In the genomic region with DNA sequence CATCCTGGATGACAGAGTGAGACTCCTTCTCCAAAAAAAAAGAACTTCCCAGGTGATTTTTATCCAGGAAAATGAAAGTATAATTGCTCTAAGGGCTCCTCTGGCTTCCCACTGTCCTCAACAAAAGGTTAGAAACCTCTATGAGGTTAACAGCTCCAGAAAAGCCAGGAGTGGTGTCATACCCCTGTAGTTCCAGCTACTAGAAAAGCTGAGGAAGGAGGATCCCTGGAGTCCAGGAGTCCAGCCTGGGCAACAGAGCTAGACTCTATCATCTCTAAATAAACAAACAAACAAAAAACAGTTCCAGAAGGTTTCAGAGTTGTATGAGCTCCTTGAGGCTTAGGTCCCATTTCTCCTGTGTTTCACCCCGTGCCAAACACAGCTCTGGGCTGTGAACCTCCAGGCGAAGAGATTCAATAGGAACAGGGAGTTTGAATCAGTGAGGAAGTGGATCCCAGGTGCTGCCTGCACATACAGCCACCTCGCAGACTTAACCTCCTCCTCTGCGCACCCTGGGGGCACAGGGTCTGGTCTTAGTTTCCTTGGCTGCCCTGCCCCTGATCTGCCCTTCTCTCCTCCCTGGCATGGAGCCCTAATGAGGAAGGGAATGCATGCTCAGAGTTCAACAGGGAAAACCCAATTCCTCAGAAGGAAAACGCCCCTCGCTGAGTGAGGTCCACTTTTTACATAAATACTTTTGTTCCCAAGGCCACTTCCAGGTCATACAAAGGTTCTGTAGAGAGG, we compare ENCODE assay signal across 16 cellular contexts. TPM values are rescaled to one million over a fixed set of nuclear protein-coding genes. Genes with fewer than 3 reads are reported as not detected.
A peak's percentile ranks its signal among the peaks of the same experiment; 100 is the strongest.
DNase-seq lines count a peak whose midpoint lies in the region; ATAC-seq, FAIRE-seq and TF ChIP-seq lines count a peak whose summit lies in the region.
"Had no signal": no experiment of that assay in that cellular context is flagged by ENCODE, and none has a peak within 500 bp of the region (broad histone marks: within the 10 kb centered on the region; RNA-seq: fewer than 3 reads in every experiment).

No MANE protein-coding gene starts in this region.

- dilution Hi-C loops in IMR-90 (cut with HindIII; ENCODE audit: low sequenced_read_pairs, unreplicated experiment): no loop called here

- FAIRE-seq in astrocyte (lab: Jason Lieb, UNC) (no peak), HepG2 (lab: Jason Lieb, UNC) (peak; percentile 81)
- FAIRE-seq: GM12891 had no signal

- H2AFZ ChIP-seq in IMR-90 (replicated peaks; ENCODE audit: low read length, poor library complexity) (peak overlapping the region; percentile 73), astrocyte (ENCODE audit: low read depth, low read length) (no peak overlapping the region), HepG2 (ENCODE audit: low read length) (no peak overlapping the region)

- H2AK9ac ChIP-seq in IMR-90 (replicated peaks; ENCODE audit: low read depth, low read length, poor library complexity): peak overlapping the region; percentile 57

- TF ChIP-seq EP300 in HepG2 (IDR thresholded peaks at IDR 0.05; ENCODE audit: low read depth in 2 of 2, low read length in 2 of 2) (no peak), HepG2 (CRISPR knock-in tag; IDR thresholded peaks at IDR 0.05; ENCODE audit: borderline replicate concordance) (no peak)

- TF ChIP-seq POLR2A in IMR-90 (IDR thresholded peaks at IDR 0.05; ENCODE audit: low read depth, low read length): no peak
- TF ChIP-seq POLR2A in HepG2 (IDR thresholded peaks at IDR 0.05; ENCODE audit: insufficient read depth in 1 of 2, low read depth in 2 of 2, low read length in 2 of 2): no peak

- peak overlapping the region; percentile 45; the same call in 1 of the 2 replicates for H2AK5ac ChIP-seq in IMR-90 (ENCODE audit: low read depth, low read length)

- in situ Hi-C loops in IMR-90 (cut with MboI; ENCODE audit: low sequenced_read_pairs): no loop called here
- in situ Hi-C loops in HepG2 (cut with HindIII; ENCODE audit: extremely low pct_ligation_motif_present, low pct_unique_long_range_greater_than_20kb): no loop called here

- no peak overlapping the region for H3K56ac ChIP-seq in IMR-90 (ENCODE audit: extremely low read depth, insufficient read depth, low read length)

- H4K20me1 ChIP-seq in IMR-90 (ENCODE audit: insufficient read depth, low read length): no peaks in the 10 kb centered on the region
- no peaks in the 10 kb centered on the region for H4K20me1 ChIP-seq in astrocyte (ENCODE audit: insufficient read depth, low read length)
- H4K20me1 ChIP-seq in HepG2 (ENCODE audit: insufficient read depth, low read length): no peaks in the 10 kb centered on the region

- TF ChIP-seq RAD21 in IMR-90 (IDR thresholded peaks at IDR 0.05; ENCODE audit: low read length): no peak
- no peak for TF ChIP-seq RAD21 in HepG2 (CRISPR knock-in tag; IDR thresholded peaks at IDR 0.05)

- intact Hi-C loops in IMR-90 (cut with micrococcal nuclease): no loop called here
- intact Hi-C loops in HepG2 (cut with micrococcal nuclease; ENCODE audit: unreplicated experiment): loop anchor here (5.0 kb wide), 1 partner anchor 64 kb away; no protein-coding TSS in a partner anchor

- H4K5ac ChIP-seq in IMR-90 (ENCODE audit: low read depth, low read length): peak overlapping the region; percentile 20; the same call in 1 of the 2 replicates

- H3K4me2 ChIP-seq in IMR-90 (ENCODE audit: low read depth, low read length): peak overlapping the region; percentile 3; the same call in 1 of the 2 replicates
- H3K4me2 ChIP-seq in astrocyte (ENCODE audit: low read length): peak overlapping the region; percentile 43
- H3K4me2 ChIP-seq in HepG2 (ENCODE audit: low read depth, low read length): peak overlapping the region; percentile 58

- peak overlapping the region in 1 of 2 experiments; percentile 58; a peak in 1 of 4 replicates for H4K8ac ChIP-seq in IMR-90 (ENCODE audit: low read depth in 2 of 2, low read length in 2 of 2)

- no CpG with 5 or more reads among the region's 6 CpGs for WGBS in IMR-90 (ENCODE audit: extremely low coverage in 2 of 2, insufficient read length in 1 of 2), 2 experiments
- 58% methylated on average over 6 of the region's 6 CpGs for WGBS in HepG2 (ENCODE audit: low lambda C conversion rate)

- peak overlapping the region; percentile 60 for H3K4ac ChIP-seq in IMR-90 (ENCODE audit: low read depth, low read length)

- H3K27me3 Mint-ChIP-seq in astrocyte (ENCODE audit: low read depth, unreplicated experiment): peaks cover 45% of the 10 kb centered on the region
- peaks cover 10% of the 10 kb centered on the region for H3K27me3 Mint-ChIP-seq in endothelial cell (ENCODE audit: unreplicated experiment)
- H3K27me3 Mint-ChIP-seq: memory B cell; stimulated activated memory B cell treated with anti-CD40 and anti-IgM and Interleukin-4, amounts not matched to agents 10 μg/mL and 1 μg/mL and 100 μg/mL, for 72 hours had no signal

- no peaks in the 10 kb centered on the region for H3K79me2 ChIP-seq in astrocyte (ENCODE audit: insufficient read depth, low read length)
- no peaks in the 10 kb centered on the region for H3K79me2 ChIP-seq in HepG2 (ENCODE audit: insufficient read depth, low read length)

- H2BK5ac ChIP-seq in IMR-90 (ENCODE audit: low read depth, low read length, poor library complexity, severe bottlenecking): no peak overlapping the region

- H3K4me1 Mint-ChIP-seq in astrocyte (ENCODE audit: low read depth, unreplicated experiment) (no peaks in the 10 kb centered on the region), endothelial cell (ENCODE audit: unreplicated experiment) (no peaks in the 10 kb centered on the region)

- H3K36me3 ChIP-seq in IMR-90 (ENCODE audit: control insufficient read depth, insufficient read depth, low read length): no peaks in the 10 kb centered on the region
- H3K36me3 ChIP-seq in astrocyte (ENCODE audit: insufficient read depth, low read length): no peaks in the 10 kb centered on the region
- no peaks in the 10 kb centered on the region for H3K36me3 ChIP-seq in HepG2 (replicated peaks in 1 of 2; ENCODE audit: control insufficient read depth in 1 of 2, insufficient read depth in 2 of 2, low read length in 2 of 2)
- no peaks in the 10 kb centered on the region for H3K36me3 ChIP-seq in skeletal muscle tissue (ENCODE audit: control insufficient read depth in 3 of 3, insufficient read depth in 3 of 3, low read length in 3 of 3)

- H3K4me1 ChIP-seq in IMR-90 (ENCODE audit: control insufficient read depth, insufficient read depth, low read length): peaks cover 14% of the 10 kb centered on the region
- H3K4me1 ChIP-seq in astrocyte (ENCODE audit: insufficient read depth, low read length): peaks cover 14% of the 10 kb centered on the region
- H3K4me1 ChIP-seq in HepG2 (ENCODE audit: insufficient read depth, low read length): peaks cover 32% of the 10 kb centered on the region
- H3K4me1 ChIP-seq in skeletal muscle tissue (ENCODE audit: control insufficient read depth in 3 of 3, insufficient read depth in 3 of 3, low read length in 3 of 3): peaks cover 19 to 37% (median 34%) of the 10 kb centered on the region in 3 donors

- H3K9me3 Mint-ChIP-seq in astrocyte (ENCODE audit: unreplicated experiment) (no peaks in the 10 kb centered on the region), endothelial cell (ENCODE audit: unreplicated experiment) (no peaks in the 10 kb centered on the region)
- H3K9me3 Mint-ChIP-seq: memory B cell; stimulated activated memory B cell treated with anti-CD40 and anti-IgM and Interleukin-4, amounts not matched to agents 10 μg/mL and 1 μg/mL and 100 μg/mL, for 72 hours had no signal

- no peaks in the 10 kb centered on the region for H3K79me1 ChIP-seq in IMR-90 (ENCODE audit: low read depth in 1 of 2, low read length in 2 of 2)

- DNase-seq in IMR-90 (no peak), astrocyte (ENCODE audit: low read depth) (no peak), HepG2 (ENCODE audit: low spot score) (no peak), endothelial cell (ENCODE audit: low spot score) (no peak), GF-D8 (lab: John Stamatoyannopoulos, UW) (no peak)
- DNase-seq in activated CD4-positive, alpha-beta T cell treated with anti-CD3 and anti-CD28 coated beads for 48 hours: no peak
- DNase-seq: activated CD4-positive, alpha-beta T cell treated with anti-CD3 and anti-CD28 coated beads, Interleukin-2, amount 50 U/mL, for 48 hours; activated gamma-delta T cell; NCI-H1436; NCI-H524 treated with DMSO at 0.1 percent for 48 hours; stimulated activated CD4-positive, alpha-beta T cell treated with anti-CD3 and anti-CD28 coated beads, Interleukin-4, amount 100 ng/mL, for 4 hours had no signal

- H3K36me3 Mint-ChIP-seq in astrocyte (ENCODE audit: low read depth, unreplicated experiment): peaks cover 2% of the 10 kb centered on the region
- peaks cover 5% of the 10 kb centered on the region for H3K36me3 Mint-ChIP-seq in endothelial cell (ENCODE audit: low read depth, unreplicated experiment)

- H3K14ac ChIP-seq in IMR-90 (replicated peaks; ENCODE audit: low read depth, low read length): 0 out of 2 replicates have a peak overlapping the region, but pooled peaks have one; percentile 52

- H4K91ac ChIP-seq in IMR-90 (ENCODE audit: insufficient read depth, low read depth, low read length): no peak overlapping the region

- H3K4me3 Mint-ChIP-seq in astrocyte (ENCODE audit: unreplicated experiment): no peak overlapping the region
- no peak overlapping the region for H3K4me3 Mint-ChIP-seq in endothelial cell (ENCODE audit: unreplicated experiment)
- H3K4me3 Mint-ChIP-seq: memory B cell; stimulated activated memory B cell treated with anti-CD40 and anti-IgM and Interleukin-4, amounts not matched to agents 10 μg/mL and 1 μg/mL and 100 μg/mL, for 72 hours had no signal

- TF ChIP-seq CTCF in IMR-90 (conservative IDR thresholded peaks at IDR 0.05; ENCODE audit: low read depth, low read length): no peak
- TF ChIP-seq CTCF in astrocyte (IDR thresholded peaks at IDR 0.05; ENCODE audit: insufficient read depth, low read depth, low read length): no peak
- no peak for TF ChIP-seq CTCF in HepG2 (CRISPR knock-in tag; IDR thresholded peaks at IDR 0.05)
- TF ChIP-seq CTCF in endothelial cell (IDR thresholded peaks at IDR 0.05; ENCODE audit: unreplicated experiment): no peak

- H3K27me3 ChIP-seq in IMR-90 (ENCODE audit: control insufficient read depth, insufficient read depth, low read length): peaks cover 17% of the 10 kb centered on the region; the same call in 1 of the 2 replicates
- H3K27me3 ChIP-seq in astrocyte (ENCODE audit: insufficient read depth, low read length): no peaks in the 10 kb centered on the region
- H3K27me3 ChIP-seq in HepG2 (ENCODE audit: control insufficient read depth in 1 of 2, insufficient read depth in 2 of 2, low read length in 2 of 2): no peaks in the 10 kb centered on the region
- peaks cover 12 to 19% (median 16%) of the 10 kb centered on the region in 3 donors for H3K27me3 ChIP-seq in skeletal muscle tissue (ENCODE audit: control insufficient read depth in 3 of 3, insufficient read depth in 3 of 3, low read length in 3 of 3)

- H3K27ac Mint-ChIP-seq in astrocyte (ENCODE audit: unreplicated experiment) (no peak overlapping the region), endothelial cell (ENCODE audit: unreplicated experiment) (no peak overlapping the region)
- H3K27ac Mint-ChIP-seq: memory B cell; stimulated activated memory B cell treated with anti-CD40 and anti-IgM and Interleukin-4, amounts not matched to agents 10 μg/mL and 1 μg/mL and 100 μg/mL, for 72 hours had no signal

- H3K27ac ChIP-seq in IMR-90 (ENCODE audit: insufficient read depth, low read length) (no peak overlapping the region), astrocyte (ENCODE audit: low read depth, low read length) (no peak overlapping the region), HepG2 (ENCODE audit: extremely low read length, insufficient read depth, low read length) (no peak overlapping the region), skeletal muscle tissue (ENCODE audit: low read depth, low read length) (peak overlapping the region; percentile 62)

- no peak; the same call in 1 of the 2 replicates for ATAC-seq in IMR-90 (ENCODE audit: low read depth)
- peak; percentile 35; the same call in 2 of the 3 replicates for ATAC-seq in HepG2
- ATAC-seq in GM21360 (IDR thresholded peaks at IDR 0.05; ENCODE audit: unreplicated experiment): no peak
- ATAC-seq: stimulated activated memory B cell treated with anti-CD40 and anti-IgM and Interleukin-4, amounts not matched to agents 10 μg/mL and 1 μg/mL and 100 μg/mL, for 72 hours had no signal

- H3K23ac ChIP-seq in IMR-90 (ENCODE audit: low read depth, low read length): peak overlapping the region; percentile 59; the same call in 1 of the 2 replicates

- H3K9ac ChIP-seq in IMR-90 (ENCODE audit: low read depth, low read length) (no peak overlapping the region), astrocyte (ENCODE audit: low read length) (no peak overlapping the region), HepG2 (ENCODE audit: insufficient read depth, low read depth, low read length) (no peak overlapping the region), skeletal muscle tissue (ENCODE audit: low read depth in 1 of 3, low read length in 3 of 3) (peak overlapping the region in 2 of 3 donors; percentile 48 to 63)

- CTCF ChIA-PET in IMR-90 (lab: Yijun Ruan, JAX) (interaction anchor here (0.6 to 0.8 kb wide), 2 partner anchors 22 to 63 kb away, joined by 3 read pairs; no protein-coding TSS in a partner anchor), HepG2 (lab: Yijun Ruan, JAX; ENCODE audit: low intra/inter-chr PET ratio, low total read pairs) (no interaction called here)

- H3K9me3 ChIP-seq in IMR-90 (ENCODE audit: control insufficient read depth, insufficient read depth, low read length) (no peaks in the 10 kb centered on the region), astrocyte (ENCODE audit: insufficient read depth, low read depth, low read length) (no peaks in the 10 kb centered on the region), HepG2 (ENCODE audit: low read length) (no peaks in the 10 kb centered on the region), skeletal muscle tissue (ENCODE audit: control insufficient read depth in 3 of 3, low read length in 3 of 3) (no peaks in the 10 kb centered on the region)

- no TSS peak for BruUV-seq in IMR-90 (replicated peaks; lab: Mats Ljungman, UMichigan)
- no TSS peak for BruUV-seq in HepG2 (replicated peaks; lab: Mats Ljungman, UMichigan)

- H3K9me1 ChIP-seq in IMR-90 (ENCODE audit: insufficient read depth, low read length): peaks cover 3% of the 10 kb centered on the region; the same call in 1 of the 2 replicates

- peak overlapping the region; percentile 29 for H3K18ac ChIP-seq in IMR-90 (ENCODE audit: low read depth, low read length)

- no peak overlapping the region for H2BK20ac ChIP-seq in IMR-90 (ENCODE audit: low read depth, low read length)

- H2BK15ac ChIP-seq in IMR-90 (ENCODE audit: low read depth, low read length): no peak overlapping the region; the same call in 2 of the 3 replicates

- H3K4me3 ChIP-seq in IMR-90 (ENCODE audit: insufficient read depth, low read depth, low read length) (no peak overlapping the region), astrocyte (ENCODE audit: insufficient read depth, low read depth, low read length) (no peak overlapping the region), HepG2 (replicated peaks in 1 of 3; ENCODE audit: insufficient read depth in 1 of 3, low read depth in 2 of 3, low read length in 3 of 3) (peak overlapping the region in 1 of 3 experiments; percentile 19; a peak in 1 of 6 replicates), skeletal muscle tissue (ENCODE audit: low read length in 3 of 3) (peak overlapping the region in 2 of 3 donors; percentile 6 to 14)

- POLR2A ChIA-PET in IMR-90 (lab: Charles Lee; ENCODE audit: unreplicated experiment) (no interaction called here), HepG2 (lab: Yijun Ruan, JAX) (interaction anchor here (0.9 to 1.2 kb wide), 2 partner anchors 12 to 13 kb away, joined by 3 read pairs; no protein-coding TSS in a partner anchor)

- no peak overlapping the region for H2BK120ac ChIP-seq in IMR-90 (ENCODE audit: low read depth, low read length)

RNA-seq across cellular contexts. Expression of gene ZC3H12D, which starts 31.0 kb away (rescaled TPM):
- total RNA-seq in IMR-90 (2012; rRNA removed) (under 0.01 TPM in 1 of 2 replicates, not detected in the other), astrocyte (0.05 and 0.10 TPM in 2 replicates), HepG2 (2016; rRNA removed; fragmentation: Illumina TruSeq; extraction: Trizol) (2.1 and 2.7 TPM in 2 replicates), skeletal muscle tissue (1.0 TPM), endothelial cell (ENCODE audit: unreplicated experiment) (0.72 TPM)
- polyA plus RNA-seq in IMR-90 (2012; rRNA removed) (0.07 and 0.12 TPM in 2 replicates), HepG2 (2011; rRNA removed) (1.2 and 1.7 TPM in 2 replicates)
- under 0.01 and 0.01 TPM in 2 replicates for polyA plus RNA-seq in IMR-90 (2012; cell fraction: cytosol; rRNA removed)
- polyA plus RNA-seq in IMR-90 (2012; cell fraction: nucleus; rRNA removed; ENCODE audit: low replicate concordance): 0.26 and 0.38 TPM in 2 replicates
- total RNA-seq in HepG2 (2016; cell fraction: cytosol; rRNA removed; fragmentation: Illumina TruSeq; extraction: Trizol; ENCODE audit: low read depth): 0.88 and 0.91 TPM in 2 replicates
- total RNA-seq in HepG2 (2016; cell fraction: insoluble cytoplasmic fraction; rRNA removed; fragmentation: Illumina TruSeq; extraction: Trizol): 1.2 and 1.9 TPM in 2 replicates
- total RNA-seq in HepG2 (2016; cell fraction: membrane; rRNA removed; fragmentation: Illumina TruSeq; extraction: Trizol): 1.1 and 1.2 TPM in 2 replicates
- total RNA-seq in HepG2 (2016; cell fraction: nucleus; rRNA removed; fragmentation: Illumina TruSeq; extraction: Trizol): 2.5 and 3.1 TPM in 2 replicates
- 0.85 and 1.1 TPM in 2 replicates for polyA plus RNA-seq in HepG2 (2011; cell fraction: cytosol; rRNA removed)
- polyA plus RNA-seq in HepG2 (2011; cell fraction: nucleus; rRNA removed): 2.7 and 3.3 TPM in 2 replicates
- 0.52 and 1.1 TPM in 2 replicates for polyA plus RNA-seq in HepG2 (2012)
- 0.17 and 0.23 TPM in 2 replicates for polyA plus RNA-seq in HepG2 (2016; cell fraction: cytosol; fragmentation: Illumina TruSeq; extraction: Trizol; ENCODE audit: low read depth)
- polyA plus RNA-seq in HepG2 (2016; cell fraction: insoluble cytoplasmic fraction; fragmentation: Illumina TruSeq; extraction: Trizol; ENCODE audit: low read depth): 0.86 and 1.6 TPM in 2 replicates
- 0.51 and 0.76 TPM in 2 replicates for polyA plus RNA-seq in HepG2 (2016; cell fraction: membrane; fragmentation: Illumina TruSeq; extraction: Trizol; ENCODE audit: low read depth)
- 2.8 and 3.1 TPM in 2 replicates for polyA plus RNA-seq in HepG2 (2016; cell fraction: nucleus; fragmentation: Illumina TruSeq; extraction: Trizol; ENCODE audit: insufficient read depth, low read depth)
- polyA minus RNA-seq in HepG2 (2011; rRNA and poly(A)+ RNA removed; ENCODE audit: low replicate concordance): 0.54 and 3.2 TPM in 2 replicates
- 0.53 and 1.2 TPM in 2 replicates for polyA minus RNA-seq in HepG2 (2011; cell fraction: cytosol; rRNA and poly(A)+ RNA removed)
- polyA minus RNA-seq in HepG2 (2011; cell fraction: nucleus; rRNA and poly(A)+ RNA removed): 2.2 and 2.9 TPM in 2 replicates

RNA-seq across cellular contexts. Expression of gene SUMO4, which starts 53.7 kb away (rescaled TPM):
- total RNA-seq in IMR-90 (2012; rRNA removed) (1.9 and 2.2 TPM in 2 replicates), astrocyte (1.4 and 1.6 TPM in 2 replicates), HepG2 (2016; rRNA removed; fragmentation: Illumina TruSeq; extraction: Trizol) (0.38 and 1.2 TPM in 2 replicates), skeletal muscle tissue (0.52 TPM), endothelial cell (ENCODE audit: unreplicated experiment) (4.8 TPM)
- polyA plus RNA-seq in IMR-90 (2012; rRNA removed) (not detected in 2 replicates), HepG2 (2011; rRNA removed) (0.10 and 0.22 TPM in 2 replicates)
- not detected in 2 replicates for polyA plus RNA-seq in IMR-90 (2012; cell fraction: cytosol; rRNA removed)
- 0.05 and 0.44 TPM in 2 replicates for polyA plus RNA-seq in IMR-90 (2012; cell fraction: nucleus; rRNA removed; ENCODE audit: low replicate concordance)
- not detected in 2 replicates for total RNA-seq in HepG2 (2016; cell fraction: cytosol; rRNA removed; fragmentation: Illumina TruSeq; extraction: Trizol; ENCODE audit: low read depth)
- 0.48 and 1.0 TPM in 2 replicates for total RNA-seq in HepG2 (2016; cell fraction: insoluble cytoplasmic fraction; rRNA removed; fragmentation: Illumina TruSeq; extraction: Trizol)
- not detected in 2 replicates for total RNA-seq in HepG2 (2016; cell fraction: membrane; rRNA removed; fragmentation: Illumina TruSeq; extraction: Trizol)
- 5.4 and 7.3 TPM in 2 replicates for total RNA-seq in HepG2 (2016; cell fraction: nucleus; rRNA removed; fragmentation: Illumina TruSeq; extraction: Trizol)
- polyA plus RNA-seq in HepG2 (2011; cell fraction: cytosol; rRNA removed): not detected in 2 replicates
- polyA plus RNA-seq in HepG2 (2011; cell fraction: nucleus; rRNA removed): 0.58 and 0.73 TPM in 2 replicates
- polyA plus RNA-seq in HepG2 (2012): 0.13 and 0.25 TPM in 2 replicates
- not detected in 2 replicates for polyA plus RNA-seq in HepG2 (2016; cell fraction: cytosol; fragmentation: Illumina TruSeq; extraction: Trizol; ENCODE audit: low read depth)
- not detected in 2 replicates for polyA plus RNA-seq in HepG2 (2016; cell fraction: insoluble cytoplasmic fraction; fragmentation: Illumina TruSeq; extraction: Trizol; ENCODE audit: low read depth)
- polyA plus RNA-seq in HepG2 (2016; cell fraction: membrane; fragmentation: Illumina TruSeq; extraction: Trizol; ENCODE audit: low read depth): not detected in 2 replicates
- polyA plus RNA-seq in HepG2 (2016; cell fraction: nucleus; fragmentation: Illumina TruSeq; extraction: Trizol; ENCODE audit: insufficient read depth, low read depth): 0.92 and 0.94 TPM in 2 replicates
- polyA minus RNA-seq in HepG2 (2011; rRNA and poly(A)+ RNA removed; ENCODE audit: low replicate concordance): 1.6 and 2.1 TPM in 2 replicates
- not detected in 2 replicates for polyA minus RNA-seq in HepG2 (2011; cell fraction: cytosol; rRNA and poly(A)+ RNA removed)
- 12.4 and 14.9 TPM in 2 replicates for polyA minus RNA-seq in HepG2 (2011; cell fraction: nucleus; rRNA and poly(A)+ RNA removed)

Comparison
In these comparisons a context has a peak if more than half of its experiments do, and no peak if none do; other contexts are left out.
1. H3K4me2 ChIP-seq: peak in every context shown above with its lines; median percentile 58 in HepG2; 43 in astrocyte; 3 in IMR-90.
2. H3K4me3 ChIP-seq: peak in skeletal muscle tissue (2 of 3); none in IMR-90 (single experiment) and astrocyte (single experiment).
3. H3K9ac ChIP-seq: peak in skeletal muscle tissue (2 of 3); none in IMR-90 (single experiment), astrocyte (single experiment) and HepG2 (single experiment).